ENCODE assay signal across 22 cellular contexts in the genomic region with DNA sequence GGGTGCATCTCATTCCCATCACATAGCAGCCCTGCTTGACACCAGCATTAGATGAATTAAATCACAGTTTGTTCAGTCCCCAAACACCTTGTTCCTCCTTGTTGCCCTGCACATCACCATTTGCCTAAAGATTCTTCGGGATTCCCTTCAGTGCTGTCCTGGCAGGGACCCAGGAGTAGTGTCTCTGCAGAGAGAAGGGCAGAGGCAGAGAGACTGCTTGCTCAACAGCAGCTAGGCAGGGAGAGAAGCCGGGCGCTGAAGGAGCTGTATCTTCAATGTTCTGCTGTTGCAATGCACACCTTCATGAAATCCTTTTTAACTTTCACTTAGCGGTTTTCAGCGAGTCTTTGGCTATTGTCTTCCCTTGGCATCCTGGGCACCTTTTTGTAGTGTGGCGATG.
"Had no signal": no experiment of that assay in that cellular context is flagged by ENCODE, and none has a peak within 500 bp of the region (broad histone marks: within the 10 kb centered on the region; RNA-seq: fewer than 3 reads in every experiment).

No MANE protein-coding gene starts in this region.

- H3K27me3 ChIP-seq: ascending aorta, brain microvascular endothelial cell, foreskin keratinocyte, sigmoid colon, thyroid gland had no signal

- H3K4me2 ChIP-seq: smooth muscle cell had no signal

- H3K9me3 Mint-ChIP-seq: activated B cell treated with CpG ODN at 0.5 μM for 24 hours; central memory CD8-positive, alpha-beta T cell; mesothelial cell of epicardium; natural killer cell treated with Interleukin-12 subunit alpha and Interleukin-12 subunit beta and Interleukin-15 and Interleukin-18, amount 100 ng/mL, for 72 hours had no signal

- H3K4me3 ChIP-seq: ascending aorta, lung, sigmoid colon, smooth muscle cell, thyroid gland had no signal

- H3K27me3 Mint-ChIP-seq: activated B cell treated with CpG ODN at 0.5 μM for 24 hours; central memory CD8-positive, alpha-beta T cell; natural killer cell treated with Interleukin-12 subunit alpha and Interleukin-12 subunit beta and Interleukin-15 and Interleukin-18, amount 100 ng/mL, for 72 hours had no signal

- H3K27ac ChIP-seq: ascending aorta, brain microvascular endothelial cell, foreskin keratinocyte, sigmoid colon, thyroid gland had no signal

- H3K9me3 ChIP-seq: ascending aorta, sigmoid colon, thyroid gland had no signal

- H3K27ac Mint-ChIP-seq: activated B cell treated with CpG ODN at 0.5 μM for 24 hours; mesothelial cell of epicardium; natural killer cell treated with Interleukin-12 subunit alpha and Interleukin-12 subunit beta and Interleukin-15 and Interleukin-18, amount 100 ng/mL, for 72 hours had no signal

- H3K4me1 Mint-ChIP-seq: mesothelial cell of epicardium had no signal

- H3K36me3 ChIP-seq: ascending aorta, brain microvascular endothelial cell, sigmoid colon, thyroid gland had no signal

- DNase-seq: activated B cell treated with CpG ODN at 0.5 μM for 24 hours; activated CD4-positive, alpha-beta T cell treated with anti-CD3 and anti-CD28 coated beads for 4 hours; activated CD4-positive, alpha-beta T cell treated with anti-CD3 and anti-CD28 coated beads, Interleukin-2, amount 50 U/mL, for 48 hours; activated naive CD4-positive, alpha-beta T cell treated with anti-CD3 and anti-CD28 coated beads, Interleukin-2, amount 50 U/mL, for 16 hours; activated T-cell treated with anti-CD3 and anti-CD28 coated beads, Interleukin-2, amount 50 U/mL, for 48 hours; brain microvascular endothelial cell; effector memory CD4-positive, alpha-beta T cell; foreskin keratinocyte; kidney; sigmoid colon; stimulated activated CD4-positive, alpha-beta T cell treated with anti-CD3 and anti-CD28 coated beads, Interleukin-15, amount 100 ng/mL, for 24 hours; stimulated activated CD4-positive, alpha-beta T cell treated with anti-CD3 and anti-CD28 coated beads, Interleukin-2, amount 100 ng/mL, for 48 hours; stimulated activated naive CD4-positive, alpha-beta T cell treated with Interleukin-2 at 50 U/mL for 16 hours; T-helper 1 cell; T-helper 9 cell; thyroid gland had no signal

- H3K4me1 ChIP-seq: ascending aorta, foreskin keratinocyte, thyroid gland had no signal

- ATAC-seq: foreskin keratinocyte; natural killer cell treated with Interleukin-12 subunit alpha and Interleukin-12 subunit beta and Interleukin-15 and Interleukin-18, amount 100 ng/mL, for 72 hours had no signal

- H3K4me3 Mint-ChIP-seq: activated B cell treated with CpG ODN at 0.5 μM for 24 hours; central memory CD8-positive, alpha-beta T cell; mesothelial cell of epicardium; natural killer cell treated with Interleukin-12 subunit alpha and Interleukin-12 subunit beta and Interleukin-15 and Interleukin-18, amount 100 ng/mL, for 72 hours had no signal
